Comparison of ENCODE assay signal across 1 cellular context in the genomic region with DNA sequence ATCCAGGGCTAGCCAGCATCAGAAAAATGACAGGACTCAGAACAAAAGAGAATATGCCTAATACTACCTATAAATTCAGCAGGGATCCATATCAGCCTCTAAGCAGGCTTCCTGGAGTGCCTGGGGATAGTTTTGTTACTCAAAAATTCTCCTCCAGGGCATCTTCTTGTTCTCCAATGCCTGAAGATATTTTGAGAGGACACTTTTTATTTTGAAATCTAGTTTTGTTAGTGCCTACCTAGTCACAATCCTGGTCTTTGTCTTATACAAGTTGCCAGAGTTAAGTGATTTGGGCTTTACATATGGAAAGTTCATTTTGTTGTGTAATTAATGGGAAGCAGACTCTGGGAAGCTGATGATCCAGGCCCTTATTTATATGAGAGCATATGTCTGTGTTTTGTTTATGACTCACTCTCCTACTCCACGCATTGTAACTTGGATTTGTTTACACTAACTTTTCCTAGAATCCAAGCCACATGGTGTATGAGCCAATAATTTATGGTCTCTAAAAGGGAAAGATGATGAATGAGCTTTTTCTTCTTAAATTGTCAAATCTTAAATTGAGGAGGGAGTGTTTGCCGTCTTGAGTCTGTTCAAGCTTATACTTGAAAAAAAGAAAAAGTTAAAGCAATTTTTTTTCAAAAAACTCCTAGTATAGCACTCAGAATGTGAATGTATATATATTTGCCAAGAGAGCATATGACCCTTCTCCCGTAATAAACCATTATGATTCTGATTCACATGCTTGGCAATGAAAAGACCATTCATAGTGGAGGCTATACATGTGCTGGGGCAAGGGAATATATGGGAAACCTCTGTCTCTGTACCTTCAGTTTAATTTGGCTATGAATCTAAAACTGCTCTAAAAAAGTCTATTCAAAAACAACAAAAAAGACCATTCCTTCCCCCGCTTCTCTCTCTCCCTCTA.
TF ChIP-seq lines count a peak whose summit lies in the region.

No MANE protein-coding gene starts in this region.

TF ChIP-seq in HEK293, 187 proteins besides CTCF, POLR2A, EP300 and RAD21 (continued from another document and continues in another):
- no peak for TF ChIP-seq ZNF274 (IDR thresholded peaks at IDR 0.05; ENCODE audit: low read length)
- no peak for TF ChIP-seq ZNF274 (tag by site-specific recombination; IDR thresholded peaks at IDR 0.05; ENCODE audit: borderline replicate concordance)
- no peak for TF ChIP-seq ZNF223 (tag by site-specific recombination; IDR thresholded peaks at IDR 0.05)
- TF ChIP-seq GLI4 (tag by site-specific recombination; IDR thresholded peaks at IDR 0.05), result no peak
- TF ChIP-seq ZBTB48 (tag by site-specific recombination; IDR thresholded peaks at IDR 0.05), result no peak
- TF ChIP-seq SP7 (tag by site-specific recombination; IDR thresholded peaks at IDR 0.05), result peak; percentile 96
- TF ChIP-seq ZNF324 (tag by site-specific recombination; IDR thresholded peaks at IDR 0.05), result no peak
- peak; percentile 24; the same call in 1 of the 2 replicates for TF ChIP-seq KLF9 (tag by site-specific recombination; IDR thresholded peaks at IDR 0.05; ENCODE audit: low read depth)
- 0 out of 2 replicates have a peak, but pooled peaks have one; percentile 39 for TF ChIP-seq PRDM10 (tag by site-specific recombination; IDR thresholded peaks at IDR 0.05)
- TF ChIP-seq ZNF280D (tag by site-specific recombination; IDR thresholded peaks at IDR 0.05), result no peak
- no peak for TF ChIP-seq ZNF585B (tag by site-specific recombination; IDR thresholded peaks at IDR 0.05)
- no peak for TF ChIP-seq ZNF785 (tag by site-specific recombination; IDR thresholded peaks at IDR 0.05)
- no peak for TF ChIP-seq ZNF571 (tag by site-specific recombination; IDR thresholded peaks at IDR 0.05)
- TF ChIP-seq KLF1 (tag by site-specific recombination; IDR thresholded peaks at IDR 0.05), result no peak
- no peak for TF ChIP-seq ZFP3 (tag by site-specific recombination; IDR thresholded peaks at IDR 0.05; ENCODE audit: low read depth)
- no peak for TF ChIP-seq ZNF114 (tag by site-specific recombination; IDR thresholded peaks at IDR 0.05)
- TF ChIP-seq ZNF146 (tag by site-specific recombination; IDR thresholded peaks at IDR 0.05), result no peak
- TF ChIP-seq, protein P1, sequence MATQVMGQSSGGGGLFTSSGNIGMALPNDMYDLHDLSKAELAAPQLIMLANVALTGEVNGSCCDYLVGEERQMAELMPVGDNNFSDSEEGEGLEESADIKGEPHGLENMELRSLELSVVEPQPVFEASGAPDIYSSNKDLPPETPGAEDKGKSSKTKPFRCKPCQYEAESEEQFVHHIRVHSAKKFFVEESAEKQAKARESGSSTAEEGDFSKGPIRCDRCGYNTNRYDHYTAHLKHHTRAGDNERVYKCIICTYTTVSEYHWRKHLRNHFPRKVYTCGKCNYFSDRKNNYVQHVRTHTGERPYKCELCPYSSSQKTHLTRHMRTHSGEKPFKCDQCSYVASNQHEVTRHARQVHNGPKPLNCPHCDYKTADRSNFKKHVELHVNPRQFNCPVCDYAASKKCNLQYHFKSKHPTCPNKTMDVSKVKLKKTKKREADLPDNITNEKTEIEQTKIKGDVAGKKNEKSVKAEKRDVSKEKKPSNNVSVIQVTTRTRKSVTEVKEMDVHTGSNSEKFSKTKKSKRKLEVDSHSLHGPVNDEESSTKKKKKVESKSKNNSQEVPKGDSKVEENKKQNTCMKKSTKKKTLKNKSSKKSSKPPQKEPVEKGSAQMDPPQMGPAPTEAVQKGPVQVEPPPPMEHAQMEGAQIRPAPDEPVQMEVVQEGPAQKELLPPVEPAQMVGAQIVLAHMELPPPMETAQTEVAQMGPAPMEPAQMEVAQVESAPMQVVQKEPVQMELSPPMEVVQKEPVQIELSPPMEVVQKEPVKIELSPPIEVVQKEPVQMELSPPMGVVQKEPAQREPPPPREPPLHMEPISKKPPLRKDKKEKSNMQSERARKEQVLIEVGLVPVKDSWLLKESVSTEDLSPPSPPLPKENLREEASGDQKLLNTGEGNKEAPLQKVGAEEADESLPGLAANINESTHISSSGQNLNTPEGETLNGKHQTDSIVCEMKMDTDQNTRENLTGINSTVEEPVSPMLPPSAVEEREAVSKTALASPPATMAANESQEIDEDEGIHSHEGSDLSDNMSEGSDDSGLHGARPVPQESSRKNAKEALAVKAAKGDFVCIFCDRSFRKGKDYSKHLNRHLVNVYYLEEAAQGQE (tag by site-specific recombination; IDR thresholded peaks at IDR 0.05), result no peak
- TF ChIP-seq, protein P2, sequence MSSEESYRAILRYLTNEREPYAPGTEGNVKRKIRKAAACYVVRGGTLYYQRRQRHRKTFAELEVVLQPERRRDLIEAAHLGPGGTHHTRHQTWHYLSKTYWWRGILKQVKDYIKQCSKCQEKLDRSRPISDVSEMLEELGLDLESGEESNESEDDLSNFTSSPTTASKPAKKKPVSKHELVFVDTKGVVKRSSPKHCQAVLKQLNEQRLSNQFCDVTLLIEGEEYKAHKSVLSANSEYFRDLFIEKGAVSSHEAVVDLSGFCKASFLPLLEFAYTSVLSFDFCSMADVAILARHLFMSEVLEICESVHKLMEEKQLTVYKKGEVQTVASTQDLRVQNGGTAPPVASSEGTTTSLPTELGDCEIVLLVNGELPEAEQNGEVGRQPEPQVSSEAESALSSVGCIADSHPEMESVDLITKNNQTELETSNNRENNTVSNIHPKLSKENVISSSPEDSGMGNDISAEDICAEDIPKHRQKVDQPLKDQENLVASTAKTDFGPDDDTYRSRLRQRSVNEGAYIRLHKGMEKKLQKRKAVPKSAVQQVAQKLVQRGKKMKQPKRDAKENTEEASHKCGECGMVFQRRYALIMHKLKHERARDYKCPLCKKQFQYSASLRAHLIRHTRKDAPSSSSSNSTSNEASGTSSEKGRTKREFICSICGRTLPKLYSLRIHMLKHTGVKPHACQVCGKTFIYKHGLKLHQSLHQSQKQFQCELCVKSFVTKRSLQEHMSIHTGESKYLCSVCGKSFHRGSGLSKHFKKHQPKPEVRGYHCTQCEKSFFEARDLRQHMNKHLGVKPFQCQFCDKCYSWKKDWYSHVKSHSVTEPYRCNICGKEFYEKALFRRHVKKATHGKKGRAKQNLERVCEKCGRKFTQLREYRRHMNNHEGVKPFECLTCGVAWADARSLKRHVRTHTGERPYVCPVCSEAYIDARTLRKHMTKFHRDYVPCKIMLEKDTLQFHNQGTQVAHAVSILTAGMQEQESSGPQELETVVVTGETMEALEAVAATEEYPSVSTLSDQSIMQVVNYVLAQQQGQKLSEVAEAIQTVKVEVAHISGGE (tag by site-specific recombination; conservative IDR thresholded peaks at IDR 0.05; ENCODE audit: low read depth), result no peak
- TF ChIP-seq, protein P3, sequence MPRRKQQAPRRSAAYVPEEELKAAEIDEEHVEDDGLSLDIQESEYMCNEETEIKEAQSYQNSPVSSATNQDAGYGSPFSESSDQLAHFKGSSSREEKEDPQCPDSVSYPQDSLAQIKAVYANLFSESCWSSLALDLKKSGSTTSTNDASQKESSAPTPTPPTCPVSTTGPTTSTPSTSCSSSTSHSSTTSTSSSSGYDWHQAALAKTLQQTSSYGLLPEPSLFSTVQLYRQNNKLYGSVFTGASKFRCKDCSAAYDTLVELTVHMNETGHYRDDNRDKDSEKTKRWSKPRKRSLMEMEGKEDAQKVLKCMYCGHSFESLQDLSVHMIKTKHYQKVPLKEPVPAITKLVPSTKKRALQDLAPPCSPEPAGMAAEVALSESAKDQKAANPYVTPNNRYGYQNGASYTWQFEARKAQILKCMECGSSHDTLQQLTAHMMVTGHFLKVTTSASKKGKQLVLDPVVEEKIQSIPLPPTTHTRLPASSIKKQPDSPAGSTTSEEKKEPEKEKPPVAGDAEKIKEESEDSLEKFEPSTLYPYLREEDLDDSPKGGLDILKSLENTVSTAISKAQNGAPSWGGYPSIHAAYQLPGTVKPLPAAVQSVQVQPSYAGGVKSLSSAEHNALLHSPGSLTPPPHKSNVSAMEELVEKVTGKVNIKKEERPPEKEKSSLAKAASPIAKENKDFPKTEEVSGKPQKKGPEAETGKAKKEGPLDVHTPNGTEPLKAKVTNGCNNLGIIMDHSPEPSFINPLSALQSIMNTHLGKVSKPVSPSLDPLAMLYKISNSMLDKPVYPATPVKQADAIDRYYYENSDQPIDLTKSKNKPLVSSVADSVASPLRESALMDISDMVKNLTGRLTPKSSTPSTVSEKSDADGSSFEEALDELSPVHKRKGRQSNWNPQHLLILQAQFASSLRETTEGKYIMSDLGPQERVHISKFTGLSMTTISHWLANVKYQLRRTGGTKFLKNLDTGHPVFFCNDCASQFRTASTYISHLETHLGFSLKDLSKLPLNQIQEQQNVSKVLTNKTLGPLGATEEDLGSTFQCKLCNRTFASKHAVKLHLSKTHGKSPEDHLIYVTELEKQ (tag by site-specific recombination; IDR thresholded peaks at IDR 0.05; ENCODE audit: borderline replicate concordance), result peak; percentile 80; the same call in 1 of the 2 replicates
- no peak for TF ChIP-seq ZNF544 (tag by site-specific recombination; IDR thresholded peaks at IDR 0.05)
- peak; percentile 64; the same call in 1 of the 2 replicates for TF ChIP-seq ZNF639 (tag by site-specific recombination; IDR thresholded peaks at IDR 0.05)
